8 cellular contexts compared by ENCODE assay signal in genomic region chr22:40210814-40211213, GRCh38. TPM values are rescaled to one million over a fixed set of nuclear protein-coding genes. Genes with fewer than 3 reads are reported as not detected.
DNase-seq lines count a peak whose midpoint lies in the region; ATAC-seq, FAIRE-seq and TF ChIP-seq lines count a peak whose summit lies in the region.

No MANE protein-coding gene starts in this region.

- H3K4me1 Mint-ChIP-seq in activated naive CD4-positive, alpha-beta T cell treated with anti-CD3 and anti-CD28 coated beads, Interleukin-2, amount 50 U/mL, for 24 hours = peaks cover 87% of the 10 kb centered on the region
- H3K4me1 Mint-ChIP-seq in activated CD8-positive, alpha-beta T cell treated with anti-CD3 and anti-CD28 coated beads for 36 hours (ENCODE audit: low read depth) = peaks cover 70% of the 10 kb centered on the region

- DNase-seq in activated naive CD4-positive, alpha-beta T cell treated with Interleukin-2 at 50 U/mL for 16 hours = no peak
- peak; percentile 36 for DNase-seq in activated CD8-positive, alpha-beta T cell treated with anti-CD3 and anti-CD28 coated beads for 36 hours
- no peak for DNase-seq in suprapubic skin (ENCODE audit: low spot score in 2 of 2)
- no peak for DNase-seq in small intestine
- DNase-seq in NCI-H1436 (lab: John Stamatoyannopoulos, UW) = no peak

- H3K27ac ChIP-seq in suprapubic skin = peak overlapping the region; percentile 68
- H3K27ac ChIP-seq in small intestine (ENCODE audit: low read depth in 1 of 2, low read length in 1 of 2) = no peak overlapping the region

- H3K9me3 ChIP-seq in suprapubic skin = no peaks in the 10 kb centered on the region
- no peaks in the 10 kb centered on the region for H3K9me3 ChIP-seq in small intestine (ENCODE audit: control insufficient read depth, low read depth)

- no peaks in the 10 kb centered on the region for H3K27me3 ChIP-seq in suprapubic skin
- H3K27me3 ChIP-seq in small intestine (ENCODE audit: control insufficient read depth in 2 of 2, insufficient read depth in 2 of 2, low read length in 2 of 2) = no peaks in the 10 kb centered on the region

- 75% methylated on average over 1 of the region's 1 CpG for WGBS in suprapubic skin
- WGBS in small intestine, 3 donors = 60 to 95% (median 86%) methylated on average over 1 of the region's 1 CpG

- TF ChIP-seq EP300 in suprapubic skin (IDR thresholded peaks at IDR 0.05) = no peak

- FAIRE-seq in small intestine (lab: Jason Lieb, UNC) = no peak

- TF ChIP-seq POLR2A in suprapubic skin (IDR thresholded peaks at IDR 0.05) = no peak

- CTCF ChIA-PET in activated CD8-positive, alpha-beta T cell treated with anti-CD3 and anti-CD28 coated beads for 36 hours (lab: Charles Lee) = interaction anchor here (1.3 kb wide), 1 partner anchor 9 kb away, joined by 3 read pairs; no protein-coding TSS in a partner anchor

- ATAC-seq in HG03064 (IDR thresholded peaks at IDR 0.05; ENCODE audit: low read depth, unreplicated experiment) (peak; percentile 77), esophagus mucosa (no peak)
- peak; percentile 87 for ATAC-seq in activated CD8-positive, alpha-beta T cell treated with anti-CD3 and anti-CD28 coated beads for 36 hours

- peak overlapping the region; percentile 60 for H3K27ac Mint-ChIP-seq in activated naive CD4-positive, alpha-beta T cell treated with anti-CD3 and anti-CD28 coated beads, Interleukin-2, amount 50 U/mL, for 24 hours
- peak overlapping the region; percentile 72 for H3K27ac Mint-ChIP-seq in activated CD8-positive, alpha-beta T cell treated with anti-CD3 and anti-CD28 coated beads for 36 hours

- TF ChIP-seq CTCF in activated CD8-positive, alpha-beta T cell treated with anti-CD3 and anti-CD28 coated beads for 36 hours (IDR thresholded peaks at IDR 0.05) = no peak
- no peak for TF ChIP-seq CTCF in suprapubic skin (IDR thresholded peaks at IDR 0.05)

- no peaks in the 10 kb centered on the region for H3K27me3 Mint-ChIP-seq in activated naive CD4-positive, alpha-beta T cell treated with anti-CD3 and anti-CD28 coated beads, Interleukin-2, amount 50 U/mL, for 24 hours
- no peaks in the 10 kb centered on the region for H3K27me3 Mint-ChIP-seq in activated CD8-positive, alpha-beta T cell treated with anti-CD3 and anti-CD28 coated beads for 36 hours

- no peaks in the 10 kb centered on the region for H3K36me3 ChIP-seq in suprapubic skin
- H3K36me3 ChIP-seq in small intestine (ENCODE audit: control insufficient read depth in 2 of 2, insufficient read depth in 2 of 2, low read length in 2 of 2) = no peaks in the 10 kb centered on the region

- H3K4me1 ChIP-seq in suprapubic skin (peaks cover 53% of the 10 kb centered on the region), small intestine (ENCODE audit: control insufficient read depth in 2 of 2, insufficient read depth in 1 of 2, low read depth in 1 of 2, low read length in 1 of 2) (peaks cover 0 to 8% of the 10 kb centered on the region in 2 donors)

- no peak overlapping the region for H3K4me3 ChIP-seq in suprapubic skin
- H3K4me3 ChIP-seq in small intestine (ENCODE audit: low read depth in 1 of 2, low read length in 2 of 2) = no peak overlapping the region

- intact Hi-C loops in activated CD8-positive, alpha-beta T cell treated with anti-CD3 and anti-CD28 coated beads for 36 hours (cut with micrococcal nuclease) = no loop called here

- no peaks in the 10 kb centered on the region for H3K9me3 Mint-ChIP-seq in activated naive CD4-positive, alpha-beta T cell treated with anti-CD3 and anti-CD28 coated beads, Interleukin-2, amount 50 U/mL, for 24 hours
- H3K9me3 Mint-ChIP-seq in activated CD8-positive, alpha-beta T cell treated with anti-CD3 and anti-CD28 coated beads for 36 hours = no peaks in the 10 kb centered on the region

- peaks cover 2% of the 10 kb centered on the region for H3K36me3 Mint-ChIP-seq in activated naive CD4-positive, alpha-beta T cell treated with anti-CD3 and anti-CD28 coated beads, Interleukin-2, amount 50 U/mL, for 24 hours
- H3K36me3 Mint-ChIP-seq in activated CD8-positive, alpha-beta T cell treated with anti-CD3 and anti-CD28 coated beads for 36 hours (ENCODE audit: low read depth) = peaks cover 10% of the 10 kb centered on the region

- H3K4me3 Mint-ChIP-seq in activated naive CD4-positive, alpha-beta T cell treated with anti-CD3 and anti-CD28 coated beads, Interleukin-2, amount 50 U/mL, for 24 hours = peak overlapping the region; percentile 4
- H3K4me3 Mint-ChIP-seq in activated CD8-positive, alpha-beta T cell treated with anti-CD3 and anti-CD28 coated beads for 36 hours = no peak overlapping the region

- POLR2A ChIA-PET in activated CD8-positive, alpha-beta T cell treated with anti-CD3 and anti-CD28 coated beads for 36 hours (lab: Charles Lee) = interaction anchor here (0.6 to 1.5 kb wide), 3 partner anchors 14 to 52 kb away, joined by 3 to 7 read pairs (median 5); no protein-coding TSS in a partner anchor

RNA-seq across cellular contexts. Expression of gene TNRC6B, which starts 33.1 kb away (rescaled TPM):
- 10 to 100 TPM; 42.6 to 45.2 TPM for total RNA-seq in activated CD8-positive, alpha-beta T cell treated with anti-CD3 and anti-CD28 coated beads for 36 hours
- total RNA-seq in suprapubic skin (100 to 1,000 TPM in 1 of 4 donors, 10 to 100 TPM in 3; 44.2 to 179 (median 55.5) TPM), esophagus mucosa (19.3 TPM)
- 1 to 10 TPM; 2.2 to 9.6 (median 3.5) TPM for polyA plus RNA-seq in small intestine
